In the genomic region with DNA sequence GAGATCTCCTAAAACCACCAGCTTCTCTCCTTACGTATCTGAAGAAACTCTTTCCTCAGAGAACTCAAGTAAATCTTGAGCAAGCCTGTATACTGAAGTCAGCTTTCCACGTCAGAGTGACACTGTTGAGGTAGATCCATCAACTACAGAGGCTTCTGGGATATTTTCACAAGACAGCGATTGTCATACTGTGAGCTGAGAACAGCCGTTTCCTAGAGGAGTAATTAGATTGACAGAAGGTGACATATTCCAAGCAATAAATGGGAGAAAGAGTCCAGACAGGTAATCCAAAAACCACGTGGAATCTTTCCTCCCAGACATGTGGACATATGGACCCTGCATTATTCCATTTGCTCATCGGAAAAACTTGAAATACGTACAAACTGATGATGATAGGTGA, we compare ENCODE assay signal across 24 cellular contexts.
"Had no signal": no experiment of that assay in that cellular context is flagged by ENCODE, and none has a peak within 500 bp of the region (broad histone marks: within the 10 kb centered on the region; RNA-seq: fewer than 3 reads in every experiment).

No MANE protein-coding gene starts in this region.

- H3K36me3 Mint-ChIP-seq: activated naive CD4-positive, alpha-beta T cell treated with anti-CD3 and anti-CD28 coated beads, Interleukin-2, amount 50 U/mL, for 24 hours had no signal

- FAIRE-seq: bronchial epithelial cell had no signal

- H3K27ac ChIP-seq: body of pancreas, Peyer's patch, RWPE1, SJSA1 had no signal

- H3K9me3 ChIP-seq: ascending aorta, body of pancreas, Peyer's patch, SJSA1 had no signal

- H3K4me3 Mint-ChIP-seq: activated CD8-positive, alpha-beta T cell treated with anti-CD3 and anti-CD28 coated beads, Interleukin-2, amount 10 ng/mL, durations not matched to agents 7 days and 5 days; activated naive CD4-positive, alpha-beta T cell treated with anti-CD3 and anti-CD28 coated beads, Interleukin-2, amount 50 U/mL, for 24 hours; T-helper 1 cell treated with Interleukin-12 subunit alpha and Interleukin-12 subunit beta and Interleukin-4 antibody, amounts not matched to agents 30 μg/mL and 1 μg/mL, for 36 hours had no signal

- DNase-seq: activated CD4-positive, alpha-beta T cell treated with anti-CD3 and anti-CD28 coated beads for 48 hours; activated CD4-positive, alpha-beta T cell treated with anti-CD3 and anti-CD28 coated beads, Interleukin-2, amount 50 U/mL, for 4 hours; activated CD4-positive, CD25-positive, alpha-beta regulatory T cell treated with anti-CD3 and anti-CD28 coated beads, Interleukin-2, amount 50 U/mL, for 72 hours; activated CD8-positive, alpha-beta memory T cell treated with anti-CD3 and anti-CD28 coated beads, Interleukin-2, amount 50 U/mL, for 48 hours; activated CD8-positive, alpha-beta T cell treated with anti-CD3 and anti-CD28 coated beads, Interleukin-2, amount 10 ng/mL, durations not matched to agents 7 days and 5 days; activated T-cell treated with anti-CD3 and anti-CD28 coated beads, Interleukin-2, amount 50 U/mL, for 1 hour; body of pancreas; cerebellar nuclear complex; Karpas-422; MM.1S; NCI-H1105; NCI-H1436; NCI-H1694 treated with DMSO at 0.1 percent for 48 hours; NCI-H2029 treated with DMSO at 0.1 percent for 48 hours; NCI-H345; NCI-H510A; Peyer's patch; SHP77 had no signal

- H3K4me1 ChIP-seq: body of pancreas, Peyer's patch, SJSA1 had no signal

- H3K4me1 Mint-ChIP-seq: activated naive CD4-positive, alpha-beta T cell treated with anti-CD3 and anti-CD28 coated beads, Interleukin-2, amount 50 U/mL, for 24 hours had no signal

- H3K27ac Mint-ChIP-seq: activated CD8-positive, alpha-beta T cell treated with anti-CD3 and anti-CD28 coated beads, Interleukin-2, amount 10 ng/mL, durations not matched to agents 7 days and 5 days; activated naive CD4-positive, alpha-beta T cell treated with anti-CD3 and anti-CD28 coated beads, Interleukin-2, amount 50 U/mL, for 24 hours; T-helper 1 cell treated with Interleukin-12 subunit alpha and Interleukin-12 subunit beta and Interleukin-4 antibody, amounts not matched to agents 30 μg/mL and 1 μg/mL, for 36 hours had no signal

- H3K4me3 ChIP-seq: ascending aorta, body of pancreas, Peyer's patch, SJSA1 had no signal

- H3K9me3 Mint-ChIP-seq: activated naive CD4-positive, alpha-beta T cell treated with anti-CD3 and anti-CD28 coated beads, Interleukin-2, amount 50 U/mL, for 24 hours; T-helper 1 cell treated with Interleukin-12 subunit alpha and Interleukin-12 subunit beta and Interleukin-4 antibody, amounts not matched to agents 30 μg/mL and 1 μg/mL, for 36 hours had no signal

- H3K27me3 ChIP-seq: ascending aorta, body of pancreas, Peyer's patch, SJSA1 had no signal

- ATAC-seq: activated CD8-positive, alpha-beta T cell treated with anti-CD3 and anti-CD28 coated beads, Interleukin-2, amount 10 ng/mL, durations not matched to agents 7 days and 5 days; body of pancreas had no signal

- H3K36me3 ChIP-seq: Peyer's patch had no signal
